In the genomic region with DNA sequence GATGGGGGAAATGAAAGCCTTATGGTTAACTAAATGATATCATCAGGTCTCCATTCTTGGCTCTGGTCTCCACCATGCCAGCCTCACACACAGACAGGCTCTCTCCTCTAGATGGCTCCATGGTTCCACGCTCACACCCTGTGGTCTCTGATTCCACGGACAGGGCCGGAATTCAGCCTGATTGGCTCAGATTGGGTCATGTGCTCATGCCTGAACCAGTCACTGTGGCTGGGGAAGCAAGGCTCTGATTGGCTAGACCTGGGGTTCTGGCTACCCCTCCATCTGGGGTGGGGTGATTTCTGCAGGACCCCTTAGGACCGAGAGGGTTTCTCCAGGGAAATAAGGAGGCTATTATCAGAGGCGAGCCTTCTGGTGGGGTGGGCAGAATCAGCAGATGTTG, we compare ENCODE assay signal across 8 cellular contexts.
DNase-seq lines count a peak whose midpoint lies in the region; ATAC-seq and TF ChIP-seq lines count a peak whose summit lies in the region.

No MANE protein-coding gene starts in this region.

- in situ Hi-C loops in GM13977 (cut with MboI; ENCODE audit: low pct_unique_long_range_greater_than_20kb, low sequenced_read_pairs, unreplicated experiment), result no loop called here

- no peaks in the 10 kb centered on the region for H3K4me1 Mint-ChIP-seq in activated T-helper 2 cell treated with anti-CD3 and anti-CD28 coated beads, Interferon-gamma antibody, Interleukin-2, Interleukin-4, amounts not matched to agents 10 μg/mL and 5 μg/mL and 100 μg/mL, durations not matched to agents 14 hours and 24 hours and 36 hours (ENCODE audit: low read depth)

- H3K27ac Mint-ChIP-seq in activated T-helper 2 cell treated with anti-CD3 and anti-CD28 coated beads, Interferon-gamma antibody, Interleukin-2, Interleukin-4, amounts not matched to agents 10 μg/mL and 5 μg/mL and 100 μg/mL, durations not matched to agents 14 hours and 24 hours and 36 hours, result no peak overlapping the region

- no peak overlapping the region for H3K4me3 Mint-ChIP-seq in activated T-helper 2 cell treated with anti-CD3 and anti-CD28 coated beads, Interferon-gamma antibody, Interleukin-2, Interleukin-4, amounts not matched to agents 10 μg/mL and 5 μg/mL and 100 μg/mL, durations not matched to agents 14 hours and 24 hours and 36 hours (ENCODE audit: low read depth)

- peaks cover 9% of the 10 kb centered on the region for H3K27me3 Mint-ChIP-seq in activated T-helper 2 cell treated with anti-CD3 and anti-CD28 coated beads, Interferon-gamma antibody, Interleukin-2, Interleukin-4, amounts not matched to agents 10 μg/mL and 5 μg/mL and 100 μg/mL, durations not matched to agents 14 hours and 24 hours and 36 hours (ENCODE audit: low read depth)

- no peak overlapping the region for H3K27ac ChIP-seq in C4-2B
- no peak overlapping the region for H3K27ac ChIP-seq in lower lobe of right lung

- H3K9me3 Mint-ChIP-seq in activated T-helper 2 cell treated with anti-CD3 and anti-CD28 coated beads, Interferon-gamma antibody, Interleukin-2, Interleukin-4, amounts not matched to agents 10 μg/mL and 5 μg/mL and 100 μg/mL, durations not matched to agents 14 hours and 24 hours and 36 hours, result no peaks in the 10 kb centered on the region

- H3K36me3 ChIP-seq in lower lobe of right lung, result no peaks in the 10 kb centered on the region

- DNase-seq in GM13977 (ENCODE audit: low spot score), result peak; percentile 45
- peak; percentile 31 for DNase-seq in NCI-H460 (ENCODE audit: extremely low read depth, low read depth)
- DNase-seq in choroid plexus epithelial cell (ENCODE audit: low read depth), result peak; percentile 75
- DNase-seq in lower lobe of right lung, result no peak
- no peak for DNase-seq in activated CD4-positive, CD25-positive, alpha-beta regulatory T cell treated with anti-CD3 and anti-CD28 coated beads, Interleukin-2, amount 50 U/mL, for 72 hours
- DNase-seq in activated T-helper 2 cell treated with anti-CD3 and anti-CD28 coated beads, Interferon-gamma antibody, Interleukin-2, Interleukin-4, amounts not matched to agents 10 μg/mL and 5 μg/mL and 100 μg/mL, durations not matched to agents 14 hours and 24 hours and 36 hours (ENCODE audit: low spot score), result no peak
- no peak for DNase-seq in NCI-H128 (lab: John Stamatoyannopoulos, UW; ENCODE audit: unreplicated experiment)

- H3K4me3 ChIP-seq in choroid plexus epithelial cell (ENCODE audit: low read depth, low read length), result no peak overlapping the region
- no peak overlapping the region for H3K4me3 ChIP-seq in lower lobe of right lung

- ATAC-seq in lower lobe of right lung, result peak; percentile 84 to 85

- H3K27me3 ChIP-seq in lower lobe of right lung (ENCODE audit: low read depth), result peaks cover 3% of the 10 kb centered on the region

- TF ChIP-seq CTCF in C4-2B (conservative IDR thresholded peaks at IDR 0.05) (peak; percentile 77), GM13977 (IDR thresholded peaks at IDR 0.05; ENCODE audit: extremely low read depth, insufficient read depth, missing control alignments) (peak; percentile 52), choroid plexus epithelial cell (conservative IDR thresholded peaks at IDR 0.05; ENCODE audit: low read depth, low read length) (peak; percentile 79), lower lobe of right lung (IDR thresholded peaks at IDR 0.05) (peak; percentile 30)

- intact Hi-C loops in lower lobe of right lung (cut with DNase I), result no loop called here
- intact Hi-C loops in activated T-helper 2 cell treated with anti-CD3 and anti-CD28 coated beads, Interferon-gamma antibody, Interleukin-2, Interleukin-4, amounts not matched to agents 10 μg/mL and 5 μg/mL and 100 μg/mL, durations not matched to agents 14 hours and 24 hours and 36 hours (cut with micrococcal nuclease), result no loop called here

- H3K4me1 ChIP-seq in lower lobe of right lung, result no peaks in the 10 kb centered on the region

- H3K36me3 Mint-ChIP-seq in activated T-helper 2 cell treated with anti-CD3 and anti-CD28 coated beads, Interferon-gamma antibody, Interleukin-2, Interleukin-4, amounts not matched to agents 10 μg/mL and 5 μg/mL and 100 μg/mL, durations not matched to agents 14 hours and 24 hours and 36 hours (ENCODE audit: low read depth), result no peaks in the 10 kb centered on the region

- H3K9me3 ChIP-seq in lower lobe of right lung, result no peaks in the 10 kb centered on the region

Comparison
In these comparisons a context has a peak if more than half of its experiments do, and no peak if none do; other contexts are left out.
1. DNase-seq: peak in GM13977 (single experiment), NCI-H460 (single experiment) and choroid plexus epithelial cell (single experiment); none in lower lobe of right lung (single experiment), activated CD4-positive, CD25-positive, alpha-beta regulatory T cell treated with anti-CD3 and anti-CD28 coated beads, Interleukin-2, amount 50 U/mL, for 72 hours (single experiment), activated T-helper 2 cell treated with anti-CD3 and anti-CD28 coated beads, Interferon-gamma antibody, Interleukin-2, Interleukin-4, amounts not matched to agents 10 μg/mL and 5 μg/mL and 100 μg/mL, durations not matched to agents 14 hours and 24 hours and 36 hours (single experiment) and NCI-H128 (single experiment).
2. Peak in every context shown above with its lines, with median percentiles within 50 percentile points of each other: CTCF ChIP-seq.